ENCODE assay signal across 14 cellular contexts in the genomic region with DNA sequence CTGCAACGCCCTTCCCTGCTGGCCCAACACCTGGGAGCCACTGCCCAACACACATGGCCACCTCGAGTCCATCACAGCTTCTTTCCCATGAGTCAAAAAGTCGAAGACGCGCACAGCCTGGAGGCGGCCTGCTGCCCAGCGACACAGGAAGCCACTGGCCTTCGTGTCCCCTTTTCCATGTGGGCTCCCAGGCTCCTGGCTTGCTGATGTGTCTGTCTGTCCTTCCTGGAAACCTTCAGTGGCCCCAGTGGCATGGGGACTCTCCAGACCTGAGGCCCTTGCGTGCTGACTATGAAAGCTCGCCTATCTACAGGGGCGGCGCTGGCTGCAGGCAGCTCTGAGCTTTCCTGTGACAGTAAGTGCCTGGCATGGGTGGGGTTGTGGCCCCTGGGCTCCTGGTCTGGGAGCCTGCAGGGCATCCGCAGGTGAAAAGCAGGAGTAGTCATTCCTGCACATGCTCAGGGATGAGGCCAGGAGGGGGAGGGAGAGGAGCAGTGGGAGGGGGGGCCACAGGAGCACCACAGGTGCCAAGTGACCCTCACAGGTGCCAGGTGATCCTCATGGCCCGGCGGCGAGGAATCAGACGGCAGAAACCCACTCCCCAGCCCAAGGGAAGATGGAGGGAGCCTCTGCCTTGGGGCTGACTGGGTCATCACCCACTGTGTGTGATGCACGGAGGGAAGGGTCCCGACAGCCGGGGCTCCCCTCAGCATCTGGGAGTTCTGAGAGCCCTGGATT. TPM values are rescaled to one million over a fixed set of nuclear protein-coding genes. Genes with fewer than 3 reads are reported as not detected.
DNase-seq lines count a peak whose midpoint lies in the region; ATAC-seq and TF ChIP-seq lines count a peak whose summit lies in the region.
"Had no signal": no experiment of that assay in that cellular context is flagged by ENCODE, and none has a peak within 500 bp of the region (broad histone marks: within the 10 kb centered on the region; RNA-seq: fewer than 3 reads in every experiment).

No MANE protein-coding gene starts in this region.

- no peak for DNase-seq in right atrium auricular region (ENCODE audit: low spot score)
- no peak for DNase-seq in left ventricle myocardium superior
- DNase-seq in esophagus muscularis mucosa (ENCODE audit: extremely low spot score): no peak
- no peak for DNase-seq in COR-L47 (lab: John Stamatoyannopoulos, UW)
- DNase-seq: activated T-cell treated with anti-CD3 and anti-CD28 coated beads for 4 hours, foreskin keratinocyte, left colon had no signal

- no peaks in the 10 kb centered on the region for H3K36me3 ChIP-seq in right atrium auricular region
- H3K36me3 ChIP-seq in esophagus muscularis mucosa: peaks cover 0 to 8% (median 0%) of the 10 kb centered on the region in 4 donors
- H3K36me3 ChIP-seq in rectal smooth muscle tissue (ENCODE audit: control insufficient read depth, insufficient read depth, low read length): no peaks in the 10 kb centered on the region
- H3K36me3 ChIP-seq: BE2C had no signal

- H3K9me3 ChIP-seq in right atrium auricular region: no peaks in the 10 kb centered on the region
- H3K9me3 ChIP-seq in esophagus muscularis mucosa: no peaks in the 10 kb centered on the region
- H3K9me3 ChIP-seq: BE2C had no signal

- H3K4me3 ChIP-seq in right atrium auricular region (no peak overlapping the region), esophagus muscularis mucosa (no peak overlapping the region), rectal smooth muscle tissue (ENCODE audit: low read length) (no peak overlapping the region)

- no peak overlapping the region for H3K9ac ChIP-seq in rectal smooth muscle tissue (ENCODE audit: low read length)
- H3K9ac ChIP-seq: KMS-11 had no signal

- TF ChIP-seq CTCF in right atrium auricular region (IDR thresholded peaks at IDR 0.05): no peak
- no peak for TF ChIP-seq CTCF in esophagus muscularis mucosa (IDR thresholded peaks at IDR 0.05)

- ATAC-seq in left ventricle myocardium superior (no peak), GM19351 (IDR thresholded peaks at IDR 0.05; ENCODE audit: unreplicated experiment) (no peak), GM18861 (IDR thresholded peaks at IDR 0.05; ENCODE audit: unreplicated experiment) (no peak), HG03521 (IDR thresholded peaks at IDR 0.05; ENCODE audit: unreplicated experiment) (no peak)
- ATAC-seq: foreskin keratinocyte, left colon, sciatic nerve had no signal

- H3K27me3 ChIP-seq in right atrium auricular region (no peaks in the 10 kb centered on the region), esophagus muscularis mucosa (no peaks in the 10 kb centered on the region), rectal smooth muscle tissue (ENCODE audit: control insufficient read depth, insufficient read depth, low read length) (no peaks in the 10 kb centered on the region)
- H3K27me3 ChIP-seq: BE2C, foreskin keratinocyte had no signal

- intact Hi-C loops in left ventricle myocardium superior (cut with micrococcal nuclease): no loop called here
- intact Hi-C loops in esophagus muscularis mucosa (cut with DNase I): no loop called here

- H3K4me1 ChIP-seq in right atrium auricular region (peaks cover 0 to 100% of the 10 kb centered on the region in 2 donors), esophagus muscularis mucosa (peaks cover 98 to 100% (median 100%) of the 10 kb centered on the region in 4 donors), rectal smooth muscle tissue (ENCODE audit: control insufficient read depth, insufficient read depth, low read length) (peaks cover 40% of the 10 kb centered on the region)

- H3K27ac ChIP-seq in right atrium auricular region: peak overlapping the region; percentile 91 to 95
- H3K27ac ChIP-seq in esophagus muscularis mucosa (replicated peaks in 1 of 4): peak overlapping the region; percentile 78 to 91 (median 86)
- H3K27ac ChIP-seq in rectal smooth muscle tissue (ENCODE audit: low read depth, low read length): peak overlapping the region; percentile 71
- H3K27ac ChIP-seq: foreskin keratinocyte, KMS-11 had no signal

- 90% methylated on average over 15 of the region's 20 CpGs for WGBS in esophagus muscularis mucosa

- no peak for TF ChIP-seq EP300 in esophagus muscularis mucosa (IDR thresholded peaks at IDR 0.05)

- no peak for TF ChIP-seq POLR2A in esophagus muscularis mucosa (IDR thresholded peaks at IDR 0.05; ENCODE audit: low read depth)

RNA-seq across cellular contexts. Expression of gene SH3GL1, which starts 27.5 kb away (rescaled TPM):
- total RNA-seq in right atrium auricular region (10 to 100 TPM; 17.5 to 31.9 TPM), left ventricle myocardium superior (19.1 TPM), esophagus muscularis mucosa (10 to 100 TPM; 49.4 to 77.2 (median 59.5) TPM)

RNA-seq across cellular contexts. Expression of gene MPND, which starts 29.4 kb away (rescaled TPM):
- total RNA-seq in right atrium auricular region (1 to 10 TPM; 6.2 to 7.3 TPM), left ventricle myocardium superior (19.2 TPM), esophagus muscularis mucosa (1 to 10 TPM; 5.3 to 9.2 (median 7.6) TPM)

RNA-seq across cellular contexts. Expression of gene CHAF1A, which starts 29.6 kb away (rescaled TPM):
- total RNA-seq in right atrium auricular region (1 to 10 TPM; 2.6 to 5.0 TPM), left ventricle myocardium superior (7.2 TPM), esophagus muscularis mucosa (10 to 100 TPM in 1 of 4 donors, 1 to 10 TPM in 3; 4.6 to 14.6 (median 7.6) TPM)

RNA-seq across cellular contexts. Expression of gene STAP2, which starts 34.2 kb away (rescaled TPM):
- total RNA-seq in right atrium auricular region (10 to 100 TPM in 1 of 2 donors, 1 to 10 TPM in 1; 4.8 to 11.8 TPM), left ventricle myocardium superior (4.2 TPM), esophagus muscularis mucosa (1 to 10 TPM in 2 of 4 donors, under 1 TPM in 1, not detected in 1; 0.52 to 3.3 (median 1.7) TPM)
